Comparison of ENCODE assay signal across 8 cellular contexts in genomic region chr15:89333011-89333860, GRCh38. TPM values are rescaled to one million over a fixed set of nuclear protein-coding genes. Genes with fewer than 3 reads are reported as not detected.
DNase-seq lines count a peak whose midpoint lies in the region; ATAC-seq and TF ChIP-seq lines count a peak whose summit lies in the region.

No MANE protein-coding gene starts in this region.

- H2BK120ac ChIP-seq in H9 (ENCODE audit: low read depth, low read length, poor library complexity, severe bottlenecking): no peak overlapping the region

- no CpG with 5 or more reads among the region's 57 CpGs for WGBS in H9 (ENCODE audit: extremely low coverage, insufficient read length, low lambda C conversion rate)

- H3K9me3 ChIP-seq in H9 (ENCODE audit: control insufficient read depth, low read depth, low read length) (no peaks in the 10 kb centered on the region), left ventricle myocardium inferior (replicated peaks) (no peaks in the 10 kb centered on the region), skeletal muscle satellite cell (replicated peaks; ENCODE audit: low read length) (no peaks in the 10 kb centered on the region)

- peak overlapping the region; percentile 82 to 85 for H3K4me3 Mint-ChIP-seq in H9

- no peak overlapping the region for H3K56ac ChIP-seq in H9 (ENCODE audit: insufficient read length, low read depth, low read length)

- no peak overlapping the region for H3K27ac ChIP-seq in H9 (ENCODE audit: insufficient read length, low read depth, low read length)
- peak overlapping the region; percentile 92 for H3K27ac ChIP-seq in VCaP
- no peak overlapping the region for H3K27ac ChIP-seq in left ventricle myocardium inferior (replicated peaks)

- H3K27me3 ChIP-seq in H9 (ENCODE audit: insufficient read depth, low read length): no peaks in the 10 kb centered on the region; the same call in 1 of the 2 replicates
- no peaks in the 10 kb centered on the region for H3K27me3 ChIP-seq in left ventricle myocardium inferior (ENCODE audit: low read depth)
- H3K27me3 ChIP-seq in skeletal muscle satellite cell (ENCODE audit: control insufficient read depth, insufficient read depth, low read length): peaks cover 4% of the 10 kb centered on the region

- no peak overlapping the region for H3K18ac ChIP-seq in H9 (ENCODE audit: insufficient read length, low read depth, low read length)

- H2BK15ac ChIP-seq in H9 (ENCODE audit: low read depth, low read length): no peak overlapping the region

- H3K79me2 ChIP-seq in H9 (ENCODE audit: insufficient read depth, low read length): no peaks in the 10 kb centered on the region

- H2AK5ac ChIP-seq in H9 (ENCODE audit: insufficient read length, low read length): no peak overlapping the region

- intact Hi-C loops in left ventricle myocardium inferior (cut with micrococcal nuclease): no loop called here

- no peaks in the 10 kb centered on the region for H3K79me1 ChIP-seq in H9 (ENCODE audit: insufficient read depth, low read depth, low read length, poor library complexity, severe bottlenecking)

- no peak overlapping the region for H3K4ac ChIP-seq in H9 (ENCODE audit: low read depth, low read length)

- H4K20me1 ChIP-seq in H9 (ENCODE audit: control insufficient read depth, insufficient read depth, insufficient read length): no peaks in the 10 kb centered on the region

- H3K27me3 Mint-ChIP-seq in H9 (ENCODE audit: low read depth): peaks cover 28% of the 10 kb centered on the region

- H3K36me3 ChIP-seq in left ventricle myocardium inferior (peaks cover 54% of the 10 kb centered on the region), skeletal muscle satellite cell (ENCODE audit: insufficient read depth, low read length) (peaks cover 52% of the 10 kb centered on the region)

- H3K36me3 Mint-ChIP-seq in H9 (ENCODE audit: insufficient read depth in 1 of 3, low read depth in 3 of 3): peaks cover 35 to 47% (median 45%) of the 10 kb centered on the region in 3 experiments

- H3K14ac ChIP-seq in H9 (ENCODE audit: insufficient read depth, low read length): no peak overlapping the region

- H3K4me1 ChIP-seq in H9 (ENCODE audit: insufficient read depth, low read length) (no peaks in the 10 kb centered on the region), left ventricle myocardium inferior (peaks cover 78% of the 10 kb centered on the region), skeletal muscle satellite cell (ENCODE audit: control insufficient read depth, insufficient read depth, low read length) (peaks cover 47% of the 10 kb centered on the region)

- no peak overlapping the region for H2BK5ac ChIP-seq in H9 (ENCODE audit: insufficient read length, low read length)

- H3T11ph ChIP-seq in H9 (ENCODE audit: low read length): no peak overlapping the region

- TF ChIP-seq CTCF in H9 (conservative IDR thresholded peaks at IDR 0.05): no peak
- no peak for TF ChIP-seq CTCF in VCaP (conservative IDR thresholded peaks at IDR 0.05)
- TF ChIP-seq CTCF in left ventricle myocardium inferior (IDR thresholded peaks at IDR 0.05; ENCODE audit: borderline replicate concordance): no peak

- ATAC-seq in HG02759 (IDR thresholded peaks at IDR 0.05; ENCODE audit: unreplicated experiment): no peak
- ATAC-seq in activated CD4-positive, CD25-positive, alpha-beta regulatory T cell treated with anti-CD3 and anti-CD28 coated beads, Interleukin-2, amount 50 U/mL, for 24 hours: no peak

- peak overlapping the region; percentile 88 for H3K4me2 ChIP-seq in H9 (ENCODE audit: insufficient read depth, insufficient read length, low read length)
- H3K4me2 ChIP-seq in skeletal muscle satellite cell (ENCODE audit: low read length): peak overlapping the region; percentile 98

- no peak overlapping the region for H4K8ac ChIP-seq in H9 (replicated peaks; ENCODE audit: insufficient read length, low read depth, low read length)

- no peak overlapping the region for H2BK20ac ChIP-seq in H9 (ENCODE audit: low read depth, low read length, poor library complexity, severe bottlenecking)

- H3K23me2 ChIP-seq in H9 (ENCODE audit: insufficient read length, low read depth, low read length, poor library complexity, severe bottlenecking): peaks cover 12% of the 10 kb centered on the region

- no peak overlapping the region for H2BK12ac ChIP-seq in H9 (ENCODE audit: insufficient read length, low read depth, low read length)

- no peak overlapping the region for H3K23ac ChIP-seq in H9 (ENCODE audit: insufficient read length, low read depth, low read length)

- peaks cover 15 to 26% of the 10 kb centered on the region in 2 experiments for H3K4me1 Mint-ChIP-seq in H9

- no peak overlapping the region for H3K27ac Mint-ChIP-seq in H9

- H3K9ac ChIP-seq in H9 (ENCODE audit: extremely low read depth, insufficient read length, low read length) (peak overlapping the region; percentile 67), skeletal muscle satellite cell (ENCODE audit: low read depth, low read length) (peak overlapping the region; percentile 94)

- no peak overlapping the region for H2AFZ ChIP-seq in H9 (ENCODE audit: low read length)

- H3K4me3 ChIP-seq in left ventricle myocardium inferior: peak overlapping the region; percentile 93
- peak overlapping the region; percentile 94 for H3K4me3 ChIP-seq in skeletal muscle satellite cell (ENCODE audit: low read length)

- no peak overlapping the region for H4K5ac ChIP-seq in H9 (ENCODE audit: insufficient read length, low read depth, low read length)

- peaks cover 2 to 4% of the 10 kb centered on the region in 2 experiments; a peak in 2 of 5 replicates for H3K9me3 Mint-ChIP-seq in H9

- no peak for DNase-seq in H9
- no peak for DNase-seq in left ventricle myocardium inferior
- DNase-seq in DMS114 treated with DMSO at 0.1 percent for 48 hours (lab: John Stamatoyannopoulos, UW; ENCODE audit: unreplicated experiment): no peak
- no peak for DNase-seq in COLO668 (lab: John Stamatoyannopoulos, UW; ENCODE audit: unreplicated experiment)

- H4K91ac ChIP-seq in H9 (ENCODE audit: insufficient read length, low read depth, low read length): no peak overlapping the region

RNA-seq across cellular contexts. Expression of gene POLG, which starts 1.4 kb away (rescaled TPM):
- total RNA-seq in H9 (2021): 57.7 and 60.3 TPM in 2 replicates
- 31.1 TPM for total RNA-seq in left ventricle myocardium inferior
- total RNA-seq in skeletal muscle satellite cell (2012; rRNA removed): 71.2 and 77.6 TPM in 2 replicates
